ENCODE assay signal across 1 cellular context in genomic region chr7:103809229-103809994, GRCh38.
A peak's percentile ranks its signal among the peaks of the same experiment; 100 is the strongest.
TF ChIP-seq lines count a peak whose summit lies in the region.

No MANE protein-coding gene starts in this region.

TF ChIP-seq in K562, 482 proteins besides CTCF, POLR2A, EP300 and RAD21 (continued from another document):
- TF ChIP-seq AFF4 (CRISPR knock-in tag; IDR thresholded peaks at IDR 0.05): 0 out of 2 replicates have a peak, but pooled peaks have one; percentile 2
- peak; percentile 67 for TF ChIP-seq SPI1 (IDR thresholded peaks at IDR 0.05; ENCODE audit: borderline replicate concordance, low read depth, low read length)
- TF ChIP-seq HNRNPUL1 (IDR thresholded peaks at IDR 0.05; ENCODE audit: low read length): no peak
- TF ChIP-seq KLF10 (CRISPR knock-in tag; IDR thresholded peaks at IDR 0.05): no peak
- peak; percentile 45 for TF ChIP-seq TEAD4 (IDR thresholded peaks at IDR 0.05; ENCODE audit: low read length)
- TF ChIP-seq TEAD4 (CRISPR knock-in tag; IDR thresholded peaks at IDR 0.05; ENCODE audit: borderline replicate concordance): no peak
